Comparison of ENCODE assay signal across 24 cellular contexts in genomic region chr2:173217106-173217840, GRCh38.
A peak's percentile ranks its signal among the peaks of the same experiment; 100 is the strongest.
DNase-seq lines count a peak whose midpoint lies in the region; ATAC-seq and TF ChIP-seq lines count a peak whose summit lies in the region.
"Had no signal": no experiment of that assay in that cellular context is flagged by ENCODE, and none has a peak within 500 bp of the region (broad histone marks: within the 10 kb centered on the region; RNA-seq: fewer than 3 reads in every experiment).

No MANE protein-coding gene starts in this region.

- H3F3A ChIP-seq in SK-N-SH (replicated peaks; ENCODE audit: insufficient read depth) = no peaks in the 10 kb centered on the region

- no TSS peak for BruUV-seq in Panc1 (replicated peaks; lab: Mats Ljungman, UMichigan)

- no peak overlapping the region for H2BK12ac ChIP-seq in H9 (ENCODE audit: insufficient read length, low read depth, low read length)

- H2BK120ac ChIP-seq in H9 (ENCODE audit: low read depth, low read length, poor library complexity, severe bottlenecking) = no peak overlapping the region

- TF ChIP-seq RAD21 in SK-N-SH (IDR thresholded peaks at IDR 0.05; ENCODE audit: low read length) = no peak

- POLR2A ChIA-PET in Panc1 (lab: Charles Lee) = interaction anchor here (0.7 kb wide), 1 partner anchor 163 kb away, joined by 3 read pairs; no protein-coding TSS in a partner anchor
- POLR2A ChIA-PET in SK-N-SH (lab: Yijun Ruan, JAX) = interaction anchor here (1.3 kb wide), 1 partner anchor 9 kb away, joined by 4 read pairs; no protein-coding TSS in a partner anchor

- no peaks in the 10 kb centered on the region for H3K9me3 ChIP-seq in H9 (ENCODE audit: control insufficient read depth, low read depth, low read length)
- H3K9me3 ChIP-seq in Panc1 (ENCODE audit: control insufficient read depth, insufficient read depth, low read depth, low read length) = no peaks in the 10 kb centered on the region
- no peaks in the 10 kb centered on the region for H3K9me3 ChIP-seq in esophagus squamous epithelium
- no peaks in the 10 kb centered on the region for H3K9me3 ChIP-seq in prostate gland
- no peaks in the 10 kb centered on the region for H3K9me3 ChIP-seq in SK-N-SH
- H3K9me3 ChIP-seq: ascending aorta, colonic mucosa, Peyer's patch had no signal

- no peak overlapping the region for H4K91ac ChIP-seq in H9 (ENCODE audit: insufficient read length, low read depth, low read length)

- no peak for TF ChIP-seq CTCF in H9 (conservative IDR thresholded peaks at IDR 0.05)
- no peak; the same call in 1 of the 2 replicates for TF ChIP-seq CTCF in Panc1 (IDR thresholded peaks at IDR 0.05)
- no peak for TF ChIP-seq CTCF in esophagus squamous epithelium (IDR thresholded peaks at IDR 0.05)
- TF ChIP-seq CTCF in prostate gland (IDR thresholded peaks at IDR 0.05) = no peak
- TF ChIP-seq CTCF in SK-N-SH (IDR thresholded peaks at IDR 0.05) = no peak

- H3K18ac ChIP-seq in H9 (ENCODE audit: insufficient read length, low read depth, low read length) = peak overlapping the region; percentile 26

- no peak overlapping the region for H2AK5ac ChIP-seq in H9 (ENCODE audit: insufficient read length, low read length)

- H2BK5ac ChIP-seq in H9 (ENCODE audit: insufficient read length, low read length) = no peak overlapping the region

- H3K4me3 ChIP-seq in Panc1 (ENCODE audit: low read depth in 2 of 2, low read length in 2 of 2) (no peak overlapping the region), esophagus squamous epithelium (no peak overlapping the region), rectal smooth muscle tissue (ENCODE audit: low read length) (peak overlapping the region; percentile 38), prostate gland (no peak overlapping the region), SK-N-SH (ENCODE audit: low read depth in 2 of 2, low read length in 1 of 2) (no peak overlapping the region)
- H3K4me3 ChIP-seq: ascending aorta, colonic mucosa, Peyer's patch had no signal

- H4K20me1 ChIP-seq in H9 (ENCODE audit: control insufficient read depth, insufficient read depth, insufficient read length) (no peaks in the 10 kb centered on the region), SK-N-SH (ENCODE audit: insufficient read depth) (no peaks in the 10 kb centered on the region)

- intact Hi-C loops in Panc1 (cut with micrococcal nuclease; ENCODE audit: unreplicated experiment) (no loop called here), esophagus squamous epithelium (cut with DNase I) (no loop called here), prostate gland (cut with DNase I) (loop anchor here (5.0 kb wide), 1 partner anchor 135 kb away; the partner anchor contains the start of gene CDCA7)

- no peaks in the 10 kb centered on the region for H3K4me1 ChIP-seq in H9 (ENCODE audit: insufficient read depth, low read length)
- peaks cover 16% of the 10 kb centered on the region for H3K4me1 ChIP-seq in Panc1 (ENCODE audit: control insufficient read depth, insufficient read depth, low read length)
- H3K4me1 ChIP-seq in esophagus squamous epithelium = peaks cover 8 to 34% (median 13%) of the 10 kb centered on the region in 3 donors
- H3K4me1 ChIP-seq in rectal smooth muscle tissue (ENCODE audit: control insufficient read depth, insufficient read depth, low read length) = peaks cover 28% of the 10 kb centered on the region
- H3K4me1 ChIP-seq in prostate gland (replicated peaks) = no peaks in the 10 kb centered on the region
- H3K4me1 ChIP-seq in SK-N-SH (ENCODE audit: control insufficient read depth in 1 of 2, insufficient read depth in 2 of 2, low read depth in 1 of 2, low read length in 1 of 2) = peaks cover 5 to 9% of the 10 kb centered on the region in 2 experiments; a peak in 2 of 4 replicates
- H3K4me1 ChIP-seq: ascending aorta, colonic mucosa had no signal

- peak overlapping the region in 1 of 3 experiments; percentile 20; a peak in 1 of 7 replicates for H3K27ac Mint-ChIP-seq in H9
- H3K27ac Mint-ChIP-seq: activated CD4-positive, alpha-beta memory T cell treated with anti-CD3 and anti-CD28 coated beads, Interleukin-2, amount 10 ng/mL, durations not matched to agents 7 days and 5 days; CD8-positive, alpha-beta T cell; HFFc6; natural killer cell treated with Interleukin-12 subunit alpha and Interleukin-12 subunit beta and Interleukin-15 and Interleukin-18, amount 100 ng/mL, for 72 hours; stimulated activated effector memory CD8-positive, alpha-beta T cell treated with anti-CD3 and anti-CD28 coated beads, Interleukin-12 subunit alpha, Interleukin-12 subunit beta, amount 100 ng/mL, for 72 hours had no signal

- H3K36me3 ChIP-seq in Panc1 (ENCODE audit: control insufficient read depth, insufficient read depth, low read length) = peaks cover 5% of the 10 kb centered on the region
- H3K36me3 ChIP-seq in esophagus squamous epithelium = no peaks in the 10 kb centered on the region
- no peaks in the 10 kb centered on the region for H3K36me3 ChIP-seq in rectal smooth muscle tissue (ENCODE audit: control insufficient read depth, insufficient read depth, low read length)
- H3K36me3 ChIP-seq in prostate gland = no peaks in the 10 kb centered on the region
- peaks cover 4 to 5% of the 10 kb centered on the region in 2 experiments for H3K36me3 ChIP-seq in SK-N-SH (replicated peaks in 1 of 2; ENCODE audit: control insufficient read depth in 1 of 2, insufficient read depth in 2 of 2, low read length in 1 of 2)
- H3K36me3 ChIP-seq: colonic mucosa, Peyer's patch had no signal

- CTCF ChIA-PET in Panc1 (lab: Charles Lee) (interaction anchor here (0.6 to 1.9 kb wide), 6 partner anchors 108 to 202 kb away, joined by 3 to 11 read pairs (median 4); no protein-coding TSS in a partner anchor), SK-N-SH (lab: Yijun Ruan, JAX) (interaction anchor here (0.6 to 14.8 kb wide), 6 partner anchors 190 to 1127 kb away, joined by 3 to 256 read pairs (median 4); no protein-coding TSS in a partner anchor)

- no peaks in the 10 kb centered on the region for H3K79me2 ChIP-seq in H9 (ENCODE audit: insufficient read depth, low read length)
- H3K79me2 ChIP-seq in SK-N-SH (ENCODE audit: insufficient read depth) = no peaks in the 10 kb centered on the region

- ATAC-seq in Panc1 (no peak), HG03439 (IDR thresholded peaks at IDR 0.05; ENCODE audit: unreplicated experiment) (no peak)
- ATAC-seq: activated T-cell treated with anti-CD3 and anti-CD28 coated beads, Interleukin-2, amount 50 U/mL, for 4 hours; CD8-positive, alpha-beta T cell; natural killer cell treated with Interleukin-12 subunit alpha and Interleukin-12 subunit beta and Interleukin-15 and Interleukin-18, amount 100 ng/mL, for 72 hours; stimulated activated effector memory CD8-positive, alpha-beta T cell treated with anti-CD3 and anti-CD28 coated beads, Interleukin-12 subunit alpha, Interleukin-12 subunit beta, amount 100 ng/mL, for 72 hours had no signal

- no peak overlapping the region for H2AFZ ChIP-seq in H9 (ENCODE audit: low read length)
- no peak overlapping the region for H2AFZ ChIP-seq in SK-N-SH (ENCODE audit: low read depth)

- H3K79me1 ChIP-seq in H9 (ENCODE audit: insufficient read depth, low read depth, low read length, poor library complexity, severe bottlenecking) = no peaks in the 10 kb centered on the region

- no peak overlapping the region for H3T11ph ChIP-seq in H9 (ENCODE audit: low read length)

- H3K36me3 Mint-ChIP-seq in H9 (ENCODE audit: insufficient read depth in 1 of 3, low read depth in 3 of 3) = no peaks in the 10 kb centered on the region
- H3K36me3 Mint-ChIP-seq: CD8-positive, alpha-beta T cell; natural killer cell treated with Interleukin-12 subunit alpha and Interleukin-12 subunit beta and Interleukin-15 and Interleukin-18, amount 100 ng/mL, for 72 hours; stimulated activated effector memory CD8-positive, alpha-beta T cell treated with anti-CD3 and anti-CD28 coated beads, Interleukin-12 subunit alpha, Interleukin-12 subunit beta, amount 100 ng/mL, for 72 hours had no signal

- no peak overlapping the region; the same call in 1 of the 2 replicates for H3K14ac ChIP-seq in H9 (ENCODE audit: insufficient read depth, low read length)

- H3K4me1 Mint-ChIP-seq in H9 = peaks cover 19 to 20% of the 10 kb centered on the region in 2 experiments

- H3K27me3 ChIP-seq in H9 (ENCODE audit: insufficient read depth, low read length) (no peaks in the 10 kb centered on the region), Panc1 (ENCODE audit: control insufficient read depth, insufficient read depth, low read length) (no peaks in the 10 kb centered on the region), esophagus squamous epithelium (no peaks in the 10 kb centered on the region), rectal smooth muscle tissue (ENCODE audit: control insufficient read depth, insufficient read depth, low read length) (no peaks in the 10 kb centered on the region), prostate gland (replicated peaks; ENCODE audit: insufficient read depth) (no peaks in the 10 kb centered on the region), SK-N-SH (ENCODE audit: insufficient read depth) (no peaks in the 10 kb centered on the region)
- H3K27me3 ChIP-seq: ascending aorta, colonic mucosa, Peyer's patch had no signal

- in situ Hi-C loops in Panc1 (cut with HindIII; ENCODE audit: low pct_unique_long_range_greater_than_20kb, low sequenced_read_pairs) = no loop called here

- WGBS in H9 (ENCODE audit: extremely low coverage, insufficient read length, low lambda C conversion rate) = no CpG with 5 or more reads among the region's 21 CpGs
- 67 to 80% methylated on average over 21 of the region's 21 CpGs for WGBS in esophagus squamous epithelium, 2 donors
- WGBS in prostate gland = 61% methylated on average over 21 of the region's 21 CpGs
- WGBS in SK-N-SH (ENCODE audit: low lambda C conversion rate) = 95% methylated on average over 21 of the region's 21 CpGs

- no peak for TF ChIP-seq EP300 in SK-N-SH (IDR thresholded peaks at IDR 0.05; ENCODE audit: borderline replicate concordance in 1 of 2, low read depth in 1 of 2, low read length in 1 of 2)

- H4K8ac ChIP-seq in H9 (replicated peaks; ENCODE audit: insufficient read length, low read depth, low read length) = no peak overlapping the region

- no peaks in the 10 kb centered on the region for H3K9me3 Mint-ChIP-seq in H9
- H3K9me3 Mint-ChIP-seq: activated CD4-positive, alpha-beta memory T cell treated with anti-CD3 and anti-CD28 coated beads, Interleukin-2, amount 10 ng/mL, durations not matched to agents 7 days and 5 days; activated T-cell treated with anti-CD3 and anti-CD28 coated beads, Interleukin-2, amount 50 U/mL, for 4 hours; CD8-positive, alpha-beta T cell; HFFc6; natural killer cell treated with Interleukin-12 subunit alpha and Interleukin-12 subunit beta and Interleukin-15 and Interleukin-18, amount 100 ng/mL, for 72 hours; stimulated activated effector memory CD8-positive, alpha-beta T cell treated with anti-CD3 and anti-CD28 coated beads, Interleukin-12 subunit alpha, Interleukin-12 subunit beta, amount 100 ng/mL, for 72 hours had no signal

- H3K4me3 Mint-ChIP-seq in H9 = no peak overlapping the region
- H3K4me3 Mint-ChIP-seq: activated CD4-positive, alpha-beta memory T cell treated with anti-CD3 and anti-CD28 coated beads, Interleukin-2, amount 10 ng/mL, durations not matched to agents 7 days and 5 days; activated T-cell treated with anti-CD3 and anti-CD28 coated beads, Interleukin-2, amount 50 U/mL, for 4 hours; CD8-positive, alpha-beta T cell; HFFc6; natural killer cell treated with Interleukin-12 subunit alpha and Interleukin-12 subunit beta and Interleukin-15 and Interleukin-18, amount 100 ng/mL, for 72 hours; stimulated activated effector memory CD8-positive, alpha-beta T cell treated with anti-CD3 and anti-CD28 coated beads, Interleukin-12 subunit alpha, Interleukin-12 subunit beta, amount 100 ng/mL, for 72 hours had no signal

- H3K9ac ChIP-seq in H9 (ENCODE audit: extremely low read depth, insufficient read length, low read length) (no peak overlapping the region), rectal smooth muscle tissue (ENCODE audit: low read length) (no peak overlapping the region), SK-N-SH (no peak overlapping the region)

- H3K9me2 ChIP-seq in SK-N-SH = no peaks in the 10 kb centered on the region

- H3K27ac ChIP-seq in H9 (ENCODE audit: insufficient read length, low read depth, low read length) (no peak overlapping the region), Panc1 (ENCODE audit: low read length) (peak overlapping the region; percentile 79; the same call in 1 of the 2 replicates), esophagus squamous epithelium (peak overlapping the region in 3 of 4 donors; percentile 12 to 69 (median 23)), rectal smooth muscle tissue (ENCODE audit: low read depth, low read length) (peak overlapping the region; percentile 54), prostate gland (no peak overlapping the region), SK-N-SH (ENCODE audit: low read depth in 2 of 2, low read length in 1 of 2) (no peak overlapping the region)
- H3K27ac ChIP-seq: ascending aorta, colonic mucosa, Peyer's patch had no signal

- no peaks in the 10 kb centered on the region for H3K27me3 Mint-ChIP-seq in H9 (ENCODE audit: low read depth)
- H3K27me3 Mint-ChIP-seq: natural killer cell treated with Interleukin-12 subunit alpha and Interleukin-12 subunit beta and Interleukin-15 and Interleukin-18, amount 100 ng/mL, for 72 hours had no signal

- no peak overlapping the region for H2BK20ac ChIP-seq in H9 (ENCODE audit: low read depth, low read length, poor library complexity, severe bottlenecking)

- TF ChIP-seq POLR2A in esophagus squamous epithelium (IDR thresholded peaks at IDR 0.05) = no peak
- no peak for TF ChIP-seq POLR2A in prostate gland (IDR thresholded peaks at IDR 0.05)

- no peak overlapping the region for H4K5ac ChIP-seq in H9 (ENCODE audit: insufficient read length, low read depth, low read length)

- H3K4me2 ChIP-seq in H9 (ENCODE audit: insufficient read depth, insufficient read length, low read length) = no peak overlapping the region
- H3K4me2 ChIP-seq in SK-N-SH = no peak overlapping the region

- H3K4ac ChIP-seq in H9 (ENCODE audit: low read depth, low read length) = no peak overlapping the region

- H2BK15ac ChIP-seq in H9 (ENCODE audit: low read depth, low read length) = no peak overlapping the region

- DNase-seq in H9 (no peak), Panc1 (ENCODE audit: low read depth, low spot score) (no peak), esophagus squamous epithelium (lab: John Stamatoyannopoulos, UW) (no peak), NCI-H146 (lab: John Stamatoyannopoulos, UW) (no peak), prostate gland (ENCODE audit: low spot score) (no peak), SK-N-SH (no peak)
- DNase-seq: activated CD4-positive, alpha-beta memory T cell treated with anti-CD3 and anti-CD28 coated beads, Interleukin-2, amount 10 ng/mL, durations not matched to agents 7 days and 5 days; activated naive CD4-positive, alpha-beta T cell treated with anti-CD3 and anti-CD28 coated beads, Interleukin-2, amount 50 U/mL, for 16 hours; activated T-cell treated with anti-CD3 and anti-CD28 coated beads, Interleukin-2, amount 50 U/mL, for 4 hours; CD8-positive, alpha-beta T cell; colonic mucosa; DND-41; HFFc6; NCI-H187 treated with DMSO at 0.1 percent for 48 hours; NCI-H526; Peyer's patch; stimulated activated CD4-positive, alpha-beta T cell treated with anti-CD3 and anti-CD28 coated beads, Interleukin-15, amount 100 ng/mL, for 24 hours; T-helper 2 cell; trophoblast cell had no signal

- no peak overlapping the region for H3K23ac ChIP-seq in H9 (ENCODE audit: insufficient read length, low read depth, low read length)

- H3K23me2 ChIP-seq in H9 (ENCODE audit: insufficient read length, low read depth, low read length, poor library complexity, severe bottlenecking) = no peaks in the 10 kb centered on the region

- no peak overlapping the region for H3K56ac ChIP-seq in H9 (ENCODE audit: insufficient read length, low read depth, low read length)

Comparison
In these comparisons a context has a peak if more than half of its experiments do, and no peak if none do; other contexts are left out.
1. H3K27ac ChIP-seq: peak in Panc1 (single experiment), esophagus squamous epithelium (3 of 4) and rectal smooth muscle tissue (single experiment); none in H9 (single experiment), prostate gland (0 of 2) and SK-N-SH (0 of 2).